ENCODE assay signal across 9 cellular contexts in genomic region chr20:22692119-22692475, GRCh38.
A peak's percentile ranks its signal among the peaks of the same experiment; 100 is the strongest.
DNase-seq lines count a peak whose midpoint lies in the region; TF ChIP-seq lines count a peak whose summit lies in the region.
"Had no signal": no experiment of that assay in that cellular context is flagged by ENCODE, and none has a peak within 500 bp of the region (broad histone marks: within the 10 kb centered on the region; RNA-seq: fewer than 3 reads in every experiment).

No MANE protein-coding gene starts in this region.

- no peaks in the 10 kb centered on the region for H3K79me2 ChIP-seq in Loucy (ENCODE audit: insufficient read depth, low read length)
- H3K79me2 ChIP-seq in trophoblast cell (ENCODE audit: control insufficient read depth, insufficient read depth, low read length, poor library complexity): no peaks in the 10 kb centered on the region

- H3K27me3 ChIP-seq in BLaER1 treated with 17β-estradiol and CSF1 and Interleukin-3, amounts not matched to agents 10 nM and 100 nM: no peaks in the 10 kb centered on the region
- H3K27me3 ChIP-seq in Loucy (ENCODE audit: insufficient read depth, low read length, poor library complexity, severe bottlenecking) (no peaks in the 10 kb centered on the region), esophagus muscularis mucosa (peaks cover 0 to 14% (median 0%) of the 10 kb centered on the region in 4 donors), trophoblast cell (ENCODE audit: insufficient read depth, low read length) (no peaks in the 10 kb centered on the region)

- H3K27ac ChIP-seq in BLaER1 treated with 17β-estradiol and CSF1 and Interleukin-3, amounts not matched to agents 10 nM and 100 nM: peak overlapping the region in 5 of 11 experiments; percentile 4 to 39 (median 24); a peak in 5 of 22 replicates
- H3K27ac ChIP-seq in esophagus muscularis mucosa (replicated peaks in 1 of 4): no peak overlapping the region
- H3K27ac ChIP-seq in trophoblast cell (ENCODE audit: low read depth, low read length): no peak overlapping the region
- H3K27ac ChIP-seq: VCaP had no signal

- H3K23ac ChIP-seq in trophoblast cell (ENCODE audit: low read length): no peak overlapping the region

- no peak for TF ChIP-seq EP300 in esophagus muscularis mucosa (IDR thresholded peaks at IDR 0.05)

- H2AFZ ChIP-seq in Loucy (ENCODE audit: low read length): peak overlapping the region; percentile 93
- H2AFZ ChIP-seq in trophoblast cell (ENCODE audit: insufficient read depth, low read length, poor library complexity): peak overlapping the region; percentile 53

- H3K4me1 ChIP-seq in BLaER1 treated with 17β-estradiol and CSF1 and Interleukin-3, amounts not matched to agents 10 nM and 100 nM: peaks cover 24 to 44% (median 37%) of the 10 kb centered on the region in 10 experiments; a peak in 18 of 20 replicates
- H3K4me1 ChIP-seq in Loucy (ENCODE audit: insufficient read depth, low read length, poor library complexity, severe bottlenecking) (no peaks in the 10 kb centered on the region), esophagus muscularis mucosa (peaks cover 0 to 6% (median 6%) of the 10 kb centered on the region in 4 donors), trophoblast cell (ENCODE audit: control insufficient read depth in 1 of 2, insufficient read depth in 2 of 2, low read length in 2 of 2) (peaks cover 0 to 2% of the 10 kb centered on the region in 2 experiments)

- peak overlapping the region in 4 of 11 experiments; percentile 7 to 37 (median 22); a peak in 3 of 22 replicates for H3K9ac ChIP-seq in BLaER1 treated with 17β-estradiol and CSF1 and Interleukin-3, amounts not matched to agents 10 nM and 100 nM
- H3K9ac ChIP-seq in Loucy (ENCODE audit: low read depth, low read length, poor library complexity, severe bottlenecking) (no peak overlapping the region), trophoblast cell (ENCODE audit: low read length) (no peak overlapping the region)

- H3K9me2 ChIP-seq in Loucy (replicated peaks; ENCODE audit: low read depth, low read length): no peaks in the 10 kb centered on the region

- no peaks in the 10 kb centered on the region for H3K36me3 ChIP-seq in BLaER1 treated with 17β-estradiol and CSF1 and Interleukin-3, amounts not matched to agents 10 nM and 100 nM
- H3K36me3 ChIP-seq in Loucy (ENCODE audit: insufficient read depth, low read length) (no peaks in the 10 kb centered on the region), esophagus muscularis mucosa (no peaks in the 10 kb centered on the region), trophoblast cell (ENCODE audit: control insufficient read depth in 1 of 2, insufficient read depth in 2 of 2, low read length in 2 of 2) (no peaks in the 10 kb centered on the region)

- H3K79me1 ChIP-seq in trophoblast cell (ENCODE audit: low read length): peaks cover 2% of the 10 kb centered on the region

- peak overlapping the region; percentile 32 to 65 (median 54); a peak in 21 of 22 replicates for H3K4me2 ChIP-seq in BLaER1 treated with 17β-estradiol and CSF1 and Interleukin-3, amounts not matched to agents 10 nM and 100 nM
- H3K4me2 ChIP-seq in Loucy (ENCODE audit: low read depth, low read length, poor library complexity, severe bottlenecking): no peak overlapping the region
- H3K4me2 ChIP-seq in trophoblast cell (ENCODE audit: low read length): no peak overlapping the region

- peak overlapping the region; percentile 55 for H2BK12ac ChIP-seq in trophoblast cell (ENCODE audit: low read length)

- DNase-seq in esophagus muscularis mucosa (ENCODE audit: extremely low spot score) (peak; percentile 75), trophoblast cell (no peak), NK-92 (lab: John Stamatoyannopoulos, UW; ENCODE audit: unreplicated experiment) (no peak), ureter (ENCODE audit: low spot score) (no peak), NCI-H446 treated with DMSO at 0.1 percent for 48 hours (lab: John Stamatoyannopoulos, UW) (no peak), NCI-H1105 treated with DMSO at 0.1 percent for 48 hours (lab: John Stamatoyannopoulos, UW) (no peak)

- H4K91ac ChIP-seq in trophoblast cell (ENCODE audit: low read depth, low read length): peak overlapping the region; percentile 30

- H3K4ac ChIP-seq in trophoblast cell (ENCODE audit: low read depth, low read length): no peak overlapping the region

- H3K4me3 ChIP-seq in BLaER1 treated with 17β-estradiol and CSF1 and Interleukin-3, amounts not matched to agents 10 nM and 100 nM: no peak overlapping the region
- H3K4me3 ChIP-seq in Loucy (ENCODE audit: low read length, poor library complexity, severe bottlenecking) (no peak overlapping the region), esophagus muscularis mucosa (peak overlapping the region in 3 of 4 donors; percentile 11 to 24 (median 18)), trophoblast cell (ENCODE audit: low read depth, low read length) (no peak overlapping the region)

- H3K18ac ChIP-seq in trophoblast cell (ENCODE audit: low read length): no peak overlapping the region

- H2BK5ac ChIP-seq in trophoblast cell (ENCODE audit: low read depth, low read length, poor library complexity): no peak overlapping the region

- peak overlapping the region; percentile 4 for H4K12ac ChIP-seq in trophoblast cell (ENCODE audit: low read depth, low read length)

- TF ChIP-seq CTCF in Loucy (conservative IDR thresholded peaks at IDR 0.05; ENCODE audit: low read length): no peak
- TF ChIP-seq CTCF in esophagus muscularis mucosa (IDR thresholded peaks at IDR 0.05): no peak

- TF ChIP-seq POLR2A in esophagus muscularis mucosa (IDR thresholded peaks at IDR 0.05; ENCODE audit: low read depth): no peak

- H4K20me1 ChIP-seq in BLaER1 treated with 17β-estradiol and CSF1 and Interleukin-3, amounts not matched to agents 10 nM and 100 nM: no peaks in the 10 kb centered on the region
- H4K20me1 ChIP-seq in Loucy (ENCODE audit: insufficient read depth, low read length, poor library complexity, severe bottlenecking): no peaks in the 10 kb centered on the region

- H3F3A ChIP-seq in Loucy (ENCODE audit: low read depth): no peaks in the 10 kb centered on the region

- peaks cover 0 to 7% (median 0%) of the 10 kb centered on the region in 11 experiments; a peak in 1 of 22 replicates for H3K9me3 ChIP-seq in BLaER1 treated with 17β-estradiol and CSF1 and Interleukin-3, amounts not matched to agents 10 nM and 100 nM (replicated peaks in 1 of 11)
- H3K9me3 ChIP-seq in Loucy (ENCODE audit: insufficient read depth, low read depth, low read length) (no peaks in the 10 kb centered on the region), esophagus muscularis mucosa (no peaks in the 10 kb centered on the region), trophoblast cell (ENCODE audit: insufficient read depth, low read depth, low read length) (peaks cover 5% of the 10 kb centered on the region)

- peak overlapping the region; percentile 17 for H3K14ac ChIP-seq in trophoblast cell (ENCODE audit: low read length)

- H2BK120ac ChIP-seq in trophoblast cell (ENCODE audit: insufficient read depth, low read length, poor library complexity): peak overlapping the region; percentile 26

- WGBS in esophagus muscularis mucosa: 57% methylated on average over 4 of the region's 4 CpGs
- no CpG with 5 or more reads among the region's 4 CpGs for WGBS in trophoblast cell (ENCODE audit: extremely low coverage, insufficient coverage, insufficient read length)

- no peak overlapping the region for H2AK5ac ChIP-seq in trophoblast cell (ENCODE audit: low read length)

- intact Hi-C loops in esophagus muscularis mucosa (cut with DNase I): loop anchor here (5.0 kb wide), 3 partner anchors 370 to 645 kb away; no protein-coding TSS in a partner anchor

- H4K8ac ChIP-seq in trophoblast cell (ENCODE audit: low read depth, low read length): peak overlapping the region; percentile 43

Comparison
In these comparisons a context has a peak if more than half of its experiments do, and no peak if none do; other contexts are left out.
1. H3K4me2 ChIP-seq: peak in BLaER1 treated with 17β-estradiol and CSF1 and Interleukin-3, amounts not matched to agents 10 nM and 100 nM (11 of 11); none in Loucy (single experiment) and trophoblast cell (single experiment).
2. H3K4me3 ChIP-seq: peak in esophagus muscularis mucosa (3 of 4); none in BLaER1 treated with 17β-estradiol and CSF1 and Interleukin-3, amounts not matched to agents 10 nM and 100 nM (0 of 10), Loucy (single experiment) and trophoblast cell (single experiment).